ENCODE assay signal across 1 cellular context in genomic region chr18:5879479-5879882, GRCh38.
TF ChIP-seq lines count a peak whose summit lies in the region.

No MANE protein-coding gene starts in this region.

TF ChIP-seq in HepG2, 621 proteins besides CTCF, POLR2A, EP300 and RAD21 (continued from another document):
- TF ChIP-seq ZBTB25 (CRISPR knock-in tag; IDR thresholded peaks at IDR 0.05): no peak
- no peak for TF ChIP-seq BORCS8-MEF2B (CRISPR knock-in tag; IDR thresholded peaks at IDR 0.05)
- TF ChIP-seq MNT (IDR thresholded peaks at IDR 0.05): no peak
- TF ChIP-seq NFAT5 (CRISPR knock-in tag; IDR thresholded peaks at IDR 0.05): no peak
- TF ChIP-seq STAG1 (CRISPR knock-in tag; IDR thresholded peaks at IDR 0.05): peak; percentile 85
- TF ChIP-seq ZNF800 (CRISPR knock-in tag; IDR thresholded peaks at IDR 0.05): no peak
- TF ChIP-seq ZNF574 (CRISPR knock-in tag; IDR thresholded peaks at IDR 0.05): no peak
- TF ChIP-seq PRDM15 (CRISPR knock-in tag; IDR thresholded peaks at IDR 0.05): no peak
- TF ChIP-seq SMC3 (IDR thresholded peaks at IDR 0.05; ENCODE audit: low read length): peak; percentile 70
- TF ChIP-seq XBP1 (CRISPR knock-in tag; IDR thresholded peaks at IDR 0.05): no peak
